Comparison of ENCODE assay signal across 13 cellular contexts in genomic region chr1:201510734-201511133, GRCh38.
"Had no signal": no experiment of that assay in that cellular context is flagged by ENCODE, and none has a peak within 500 bp of the region (broad histone marks: within the 10 kb centered on the region; RNA-seq: fewer than 3 reads in every experiment).

No MANE protein-coding gene starts in this region.

- H3K9me3 ChIP-seq: heart right ventricle, left lung, ovary, tibial artery had no signal

- H3K4me3 Mint-ChIP-seq: activated naive CD4-positive, alpha-beta T cell treated with anti-CD3 and anti-CD28 coated beads, Interleukin-2, amount 10 ng/mL, durations not matched to agents 7 days and 5 days; memory B cell; stimulated activated naive CD8-positive, alpha-beta T cell treated with anti-CD3 and anti-CD28 coated beads, Interleukin-15, amount 100 ng/mL, for 72 hours; T-helper 1 cell treated with Interleukin-12 subunit alpha and Interleukin-12 subunit beta and Interleukin-4 antibody, amounts not matched to agents 30 μg/mL and 1 μg/mL, for 36 hours had no signal

- H3K27me3 ChIP-seq: heart right ventricle, left lung, ovary, tibial artery had no signal

- DNase-seq: activated naive CD4-positive, alpha-beta T cell treated with anti-CD3 and anti-CD28 coated beads, Interleukin-2, amount 10 ng/mL, durations not matched to agents 7 days and 5 days; effector CD4-positive, alpha-beta T cell; foreskin melanocyte; heart right ventricle; left lung; ovary; stimulated activated CD4-positive, alpha-beta T cell treated with anti-CD3 and anti-CD28 coated beads, Interleukin-4, amount 100 ng/mL, for 4 hours; stimulated activated naive CD8-positive, alpha-beta T cell treated with anti-CD3 and anti-CD28 coated beads, Interleukin-15, amount 100 ng/mL, for 72 hours had no signal

- H3K27me3 Mint-ChIP-seq: activated naive CD4-positive, alpha-beta T cell treated with anti-CD3 and anti-CD28 coated beads, Interleukin-2, amount 10 ng/mL, durations not matched to agents 7 days and 5 days; memory B cell; stimulated activated naive CD8-positive, alpha-beta T cell treated with anti-CD3 and anti-CD28 coated beads, Interleukin-15, amount 100 ng/mL, for 72 hours had no signal

- H3K27ac Mint-ChIP-seq: activated naive CD4-positive, alpha-beta T cell treated with anti-CD3 and anti-CD28 coated beads, Interleukin-2, amount 10 ng/mL, durations not matched to agents 7 days and 5 days; activated T-helper 2 cell treated with anti-CD3 and anti-CD28 coated beads, Interferon-gamma antibody, Interleukin-2, Interleukin-4, amounts not matched to agents 10 μg/mL and 5 μg/mL and 100 μg/mL, durations not matched to agents 14 hours and 24 hours and 36 hours; memory B cell; stimulated activated naive CD8-positive, alpha-beta T cell treated with anti-CD3 and anti-CD28 coated beads, Interleukin-15, amount 100 ng/mL, for 72 hours; T-helper 1 cell treated with Interleukin-12 subunit alpha and Interleukin-12 subunit beta and Interleukin-4 antibody, amounts not matched to agents 30 μg/mL and 1 μg/mL, for 36 hours had no signal

- ATAC-seq: heart right ventricle; left lung; stimulated activated naive CD8-positive, alpha-beta T cell treated with anti-CD3 and anti-CD28 coated beads, Interleukin-15, amount 100 ng/mL, for 72 hours had no signal

- H3K36me3 ChIP-seq: heart right ventricle, left lung, ovary, tibial artery had no signal

- H3K27ac ChIP-seq: ovary had no signal

- H3K9me3 Mint-ChIP-seq: activated naive CD4-positive, alpha-beta T cell treated with anti-CD3 and anti-CD28 coated beads, Interleukin-2, amount 10 ng/mL, durations not matched to agents 7 days and 5 days; activated T-helper 2 cell treated with anti-CD3 and anti-CD28 coated beads, Interferon-gamma antibody, Interleukin-2, Interleukin-4, amounts not matched to agents 10 μg/mL and 5 μg/mL and 100 μg/mL, durations not matched to agents 14 hours and 24 hours and 36 hours; memory B cell; stimulated activated naive CD8-positive, alpha-beta T cell treated with anti-CD3 and anti-CD28 coated beads, Interleukin-15, amount 100 ng/mL, for 72 hours; T-helper 1 cell treated with Interleukin-12 subunit alpha and Interleukin-12 subunit beta and Interleukin-4 antibody, amounts not matched to agents 30 μg/mL and 1 μg/mL, for 36 hours had no signal

- H3K4me3 ChIP-seq: heart right ventricle, left lung, ovary, skin epidermis, tibial artery had no signal
